28 cellular contexts compared by ENCODE assay signal in genomic region chr9:133304477-133305377, GRCh38. TPM values are rescaled to one million over a fixed set of nuclear protein-coding genes. Genes with fewer than 3 reads are reported as not detected.
A peak's percentile ranks its signal among the peaks of the same experiment; 100 is the strongest.
DNase-seq lines count a peak whose midpoint lies in the region; ATAC-seq, FAIRE-seq and TF ChIP-seq lines count a peak whose summit lies in the region.
"Had no signal": no experiment of that assay in that cellular context is flagged by ENCODE, and none has a peak within 500 bp of the region (broad histone marks: within the 10 kb centered on the region; RNA-seq: fewer than 3 reads in every experiment).

No MANE protein-coding gene starts in this region.

- H3K27ac ChIP-seq in coronary artery (no peak overlapping the region), kidney (ENCODE audit: low read depth in 2 of 2, low read length in 2 of 2) (no peak overlapping the region), neuronal stem cell (replicated peaks; ENCODE audit: low read length) (no peak overlapping the region), thyroid gland (no peak overlapping the region)
- H3K27ac ChIP-seq: A549; BLaER1 treated with 17β-estradiol and CSF1 and Interleukin-3, amounts not matched to agents 10 nM and 100 nM had no signal

- peaks cover 0 to 21% (median 2%) of the 10 kb centered on the region in 3 experiments for H3K27me3 ChIP-seq in neuronal stem cell (ENCODE audit: control insufficient read depth in 3 of 3, insufficient read depth in 3 of 3, low read depth in 1 of 3, low read length in 3 of 3)
- no peaks in the 10 kb centered on the region for H3K27me3 ChIP-seq in thyroid gland
- H3K27me3 ChIP-seq: BE2C; BLaER1 treated with 17β-estradiol and CSF1 and Interleukin-3, amounts not matched to agents 10 nM and 100 nM had no signal

- H2BK5ac ChIP-seq in neuronal stem cell (ENCODE audit: low read length) = no peak overlapping the region

- H3K23ac ChIP-seq in neuronal stem cell (ENCODE audit: low read depth, low read length, poor library complexity) = no peak overlapping the region

- no peak overlapping the region for H3K4me3 Mint-ChIP-seq in activated CD8-positive, alpha-beta memory T cell treated with anti-CD3 and anti-CD28 coated beads, Interleukin-2, amount 10 ng/mL, durations not matched to agents 7 days and 5 days
- H3K4me3 Mint-ChIP-seq in naive thymus-derived CD8-positive, alpha-beta T cell = no peak overlapping the region
- H3K4me3 Mint-ChIP-seq: CD14-positive monocyte; CD4-positive, alpha-beta T cell; CD8-positive, alpha-beta memory T cell; GM23338; H9 had no signal

- H3K36me3 Mint-ChIP-seq in activated CD8-positive, alpha-beta memory T cell treated with anti-CD3 and anti-CD28 coated beads, Interleukin-2, amount 10 ng/mL, durations not matched to agents 7 days and 5 days = no peaks in the 10 kb centered on the region
- peaks cover 0 to 3% (median 0%) of the 10 kb centered on the region in 3 donors for H3K36me3 Mint-ChIP-seq in naive thymus-derived CD8-positive, alpha-beta T cell
- H3K36me3 Mint-ChIP-seq: CD14-positive monocyte; CD8-positive, alpha-beta memory T cell had no signal

- H3K4ac ChIP-seq in neuronal stem cell (ENCODE audit: low read length) = no peak overlapping the region

- WGBS in neuronal stem cell (ENCODE audit: extremely low coverage in 2 of 2, insufficient read length in 2 of 2, insufficient replicate concordance in 1 of 2), 2 donors = no CpG with 5 or more reads among the region's 38 CpGs
- WGBS in thyroid gland, 2 donors = 83 to 92% methylated on average over 26 to 36 of the region's 38 CpGs

- peak overlapping the region; percentile 49 for H2AFZ ChIP-seq in neuronal stem cell (ENCODE audit: low read length)
- H2AFZ ChIP-seq: GM23338 had no signal

- TF ChIP-seq CTCF in coronary artery (IDR thresholded peaks at IDR 0.05) (no peak), kidney (IDR thresholded peaks at IDR 0.05; ENCODE audit: borderline replicate concordance, extremely low read depth, insufficient read depth) (no peak), thyroid gland (IDR thresholded peaks at IDR 0.05) (no peak)

- H3K9me3 ChIP-seq in kidney (ENCODE audit: control insufficient read depth in 1 of 2, low read length in 2 of 2) (no peaks in the 10 kb centered on the region), neuronal stem cell (replicated peaks in 1 of 2; ENCODE audit: control insufficient read depth in 2 of 2, insufficient read depth in 1 of 2, low read depth in 1 of 2, low read length in 2 of 2) (peaks cover 2 to 4% of the 10 kb centered on the region in 2 donors), thyroid gland (no peaks in the 10 kb centered on the region)
- H3K9me3 ChIP-seq: BE2C had no signal

- CTCF ChIA-PET in activated CD8-positive, alpha-beta memory T cell treated with anti-CD3 and anti-CD28 coated beads, Interleukin-2, amount 10 ng/mL, durations not matched to agents 7 days and 5 days (lab: Charles Lee) = no interaction called here

- H2BK120ac ChIP-seq in neuronal stem cell (ENCODE audit: low read depth, low read length) = no peak overlapping the region

- intact Hi-C loops in kidney (cut with DNase I) (no loop called here), thyroid gland (cut with DNase I) (no loop called here)

- no peak overlapping the region for H2BK12ac ChIP-seq in neuronal stem cell (ENCODE audit: low read length)

- no peak overlapping the region for H3K4me3 ChIP-seq in coronary artery
- H3K4me3 ChIP-seq in kidney (ENCODE audit: low read length in 2 of 2) = no peak overlapping the region
- H3K4me3 ChIP-seq in neuronal stem cell (ENCODE audit: low read length in 2 of 2) = no peak overlapping the region
- no peak overlapping the region for H3K4me3 ChIP-seq in thyroid gland (replicated peaks in 1 of 3)
- H3K4me3 ChIP-seq: A549; BLaER1 treated with 17β-estradiol and CSF1 and Interleukin-3, amounts not matched to agents 10 nM and 100 nM; GM12878; GM23338 had no signal

- no peak overlapping the region for H4K8ac ChIP-seq in neuronal stem cell (ENCODE audit: low read depth, low read length)

- POLR2A ChIA-PET in naive thymus-derived CD8-positive, alpha-beta T cell (lab: Charles Lee) = no interaction called here

- no peaks in the 10 kb centered on the region for H3K79me1 ChIP-seq in neuronal stem cell (ENCODE audit: low read depth, low read length)

- no peak overlapping the region for H2BK15ac ChIP-seq in neuronal stem cell (ENCODE audit: low read length)

- H3K36me3 ChIP-seq in kidney (ENCODE audit: control insufficient read depth in 1 of 2, insufficient read depth in 2 of 2, low read length in 2 of 2) = no peaks in the 10 kb centered on the region
- no peaks in the 10 kb centered on the region for H3K36me3 ChIP-seq in neuronal stem cell (replicated peaks in 1 of 2; ENCODE audit: control insufficient read depth in 2 of 2, insufficient read depth in 2 of 2, low read length in 2 of 2)
- no peaks in the 10 kb centered on the region for H3K36me3 ChIP-seq in thyroid gland
- H3K36me3 ChIP-seq: BE2C; BLaER1 treated with 17β-estradiol and CSF1 and Interleukin-3, amounts not matched to agents 10 nM and 100 nM had no signal

- peak; percentile 47 for DNase-seq in activated CD8-positive, alpha-beta memory T cell treated with anti-CD3 and anti-CD28 coated beads for 24 hours
- DNase-seq in activated CD8-positive, alpha-beta memory T cell treated with anti-CD3 and anti-CD28 coated beads, Interleukin-2, amount 10 ng/mL, durations not matched to agents 7 days and 5 days = no peak
- peak; percentile 58 for DNase-seq in coronary artery (ENCODE audit: low spot score)
- DNase-seq in kidney = peak; percentile 60
- no peak for DNase-seq in neuronal stem cell (ENCODE audit: low spot score)
- DNase-seq in thyroid gland = no peak
- no peak for DNase-seq in naive thymus-derived CD8-positive, alpha-beta T cell
- DNase-seq in activated naive CD4-positive, alpha-beta T cell (lab: John Stamatoyannopoulos, UW) = no peak
- DNase-seq: 8988T; ACHN; AML-193; BE2C; CD8-positive, alpha-beta memory T cell; DMS 273 treated with DMSO at 0.1 percent for 48 hours; DMS79; EL; GDM1; H9 had no signal

- no peak overlapping the region for H3K9ac ChIP-seq in kidney (ENCODE audit: low read length in 2 of 2)
- H3K9ac ChIP-seq in neuronal stem cell (ENCODE audit: low read depth, low read length, poor library complexity) = no peak overlapping the region
- H3K9ac ChIP-seq: BLaER1 treated with 17β-estradiol and CSF1 and Interleukin-3, amounts not matched to agents 10 nM and 100 nM had no signal

- H3K4me2 ChIP-seq in neuronal stem cell (ENCODE audit: insufficient read depth, low read length, poor library complexity, severe bottlenecking) = no peak overlapping the region
- H3K4me2 ChIP-seq: A549; BLaER1 treated with 17β-estradiol and CSF1 and Interleukin-3, amounts not matched to agents 10 nM and 100 nM; GM23338 had no signal

- H3K14ac ChIP-seq in neuronal stem cell (ENCODE audit: low read length) = no peak overlapping the region

- ATAC-seq in activated CD8-positive, alpha-beta memory T cell treated with anti-CD3 and anti-CD28 coated beads, Interleukin-2, amount 10 ng/mL, durations not matched to agents 7 days and 5 days = no peak
- ATAC-seq in naive thymus-derived CD8-positive, alpha-beta T cell = no peak
- ATAC-seq: A549, GM12878, GM23338, HCT116 had no signal

- H3K4me1 ChIP-seq in kidney (ENCODE audit: control insufficient read depth in 1 of 2, insufficient read depth in 1 of 2, low read depth in 1 of 2, low read length in 2 of 2) (no peaks in the 10 kb centered on the region), neuronal stem cell (ENCODE audit: control insufficient read depth in 2 of 2, insufficient read depth in 1 of 2, low read depth in 1 of 2, low read length in 2 of 2) (peaks cover 0 to 1% of the 10 kb centered on the region in 2 donors), thyroid gland (peaks cover 12 to 18% of the 10 kb centered on the region in 2 donors)
- H3K4me1 ChIP-seq: A549, BE2C had no signal

- no peaks in the 10 kb centered on the region for H3K4me1 Mint-ChIP-seq in activated CD8-positive, alpha-beta memory T cell treated with anti-CD3 and anti-CD28 coated beads, Interleukin-2, amount 10 ng/mL, durations not matched to agents 7 days and 5 days
- H3K4me1 Mint-ChIP-seq in naive thymus-derived CD8-positive, alpha-beta T cell = no peaks in the 10 kb centered on the region
- H3K4me1 Mint-ChIP-seq: CD14-positive monocyte; CD8-positive, alpha-beta memory T cell; GM23338 had no signal

- H4K91ac ChIP-seq in neuronal stem cell (ENCODE audit: low read depth, low read length, poor library complexity) = no peak overlapping the region

- peaks cover 9% of the 10 kb centered on the region for H3K27me3 Mint-ChIP-seq in activated CD8-positive, alpha-beta memory T cell treated with anti-CD3 and anti-CD28 coated beads, Interleukin-2, amount 10 ng/mL, durations not matched to agents 7 days and 5 days
- peaks cover 8 to 28% (median 17%) of the 10 kb centered on the region in 5 donors for H3K27me3 Mint-ChIP-seq in naive thymus-derived CD8-positive, alpha-beta T cell
- H3K27me3 Mint-ChIP-seq: CD4-positive, alpha-beta T cell had no signal

- no peak for FAIRE-seq in kidney (lab: Jason Lieb, UNC)
- FAIRE-seq: A549, D721Med, GM12878, GM19239 had no signal

- H3K9me3 Mint-ChIP-seq in activated CD8-positive, alpha-beta memory T cell treated with anti-CD3 and anti-CD28 coated beads, Interleukin-2, amount 10 ng/mL, durations not matched to agents 7 days and 5 days (ENCODE audit: low read depth) = no peaks in the 10 kb centered on the region
- peaks cover 0 to under 1% (median 0%) of the 10 kb centered on the region in 9 donors for H3K9me3 Mint-ChIP-seq in naive thymus-derived CD8-positive, alpha-beta T cell
- H3K9me3 Mint-ChIP-seq: CD4-positive, alpha-beta T cell; CD8-positive, alpha-beta memory T cell had no signal

- no peak overlapping the region for H3K18ac ChIP-seq in neuronal stem cell (ENCODE audit: low read length)

- no peak overlapping the region for H3K27ac Mint-ChIP-seq in activated CD8-positive, alpha-beta memory T cell treated with anti-CD3 and anti-CD28 coated beads, Interleukin-2, amount 10 ng/mL, durations not matched to agents 7 days and 5 days
- H3K27ac Mint-ChIP-seq in naive thymus-derived CD8-positive, alpha-beta T cell = no peak overlapping the region
- H3K27ac Mint-ChIP-seq: CD4-positive, alpha-beta T cell; CD8-positive, alpha-beta memory T cell; GM23338; H9 had no signal

- H2AK5ac ChIP-seq in neuronal stem cell (ENCODE audit: low read depth, low read length) = peak overlapping the region; percentile 24

- no peak for TF ChIP-seq POLR2A in thyroid gland (IDR thresholded peaks at IDR 0.05)

RNA-seq across cellular contexts. Expression of gene ABO, which starts 29.7 kb away (rescaled TPM):
- total RNA-seq in activated CD8-positive, alpha-beta memory T cell treated with anti-CD3 and anti-CD28 coated beads, Interleukin-2, amount 10 ng/mL, durations not matched to agents 7 days and 5 days = not detected
- 29.0 TPM for total RNA-seq in kidney
- polyA plus RNA-seq in kidney (ENCODE audit: insufficient read depth, low read depth, low replicate concordance) = 25.0 TPM
- 0.06 TPM for polyA plus RNA-seq in neuronal stem cell (2013, experiment 1 of 2)
- 0.03 TPM for polyA plus RNA-seq in neuronal stem cell (2013, experiment 2 of 2)
- total RNA-seq in thyroid gland = 10 to 100 TPM; 15.7 to 32.6 (median 24.9) TPM
- not detected for total RNA-seq in naive thymus-derived CD8-positive, alpha-beta T cell
- polyA plus RNA-seq in naive thymus-derived CD8-positive, alpha-beta T cell = not detected
- total RNA-seq: CD8-positive, alpha-beta memory T cell; GM12878; H4 had no signal
- polyA plus RNA-seq: A549; CD8-positive, alpha-beta memory T cell had no signal

RNA-seq across cellular contexts. Expression of gene SURF6, which starts 31.3 kb away (rescaled TPM):
- total RNA-seq in activated CD8-positive, alpha-beta memory T cell treated with anti-CD3 and anti-CD28 coated beads, Interleukin-2, amount 10 ng/mL, durations not matched to agents 7 days and 5 days = 10 to 100 TPM; 12.9 to 16.5 TPM
- total RNA-seq in kidney (17.3 TPM), thyroid gland (10 to 100 TPM; 18.4 to 34.9 (median 22.0) TPM)
- 16.8 TPM for polyA plus RNA-seq in kidney (ENCODE audit: insufficient read depth, low read depth, low replicate concordance)
- polyA plus RNA-seq in neuronal stem cell (2013, experiment 1 of 2) = 11.6 TPM
- polyA plus RNA-seq in neuronal stem cell (2013, experiment 2 of 2) = 11.5 TPM
- total RNA-seq in naive thymus-derived CD8-positive, alpha-beta T cell = 10 to 100 TPM; 29.8 to 34.1 TPM
- polyA plus RNA-seq in naive thymus-derived CD8-positive, alpha-beta T cell = 10 to 100 TPM in 2 of 3 donors, 1 to 10 TPM in 1; 4.9 to 16.9 (median 10.1) TPM

RNA-seq across cellular contexts. Expression of gene MED22, which starts 43.2 kb away (rescaled TPM):
- 10 to 100 TPM; 28.8 to 35.9 TPM for total RNA-seq in activated CD8-positive, alpha-beta memory T cell treated with anti-CD3 and anti-CD28 coated beads, Interleukin-2, amount 10 ng/mL, durations not matched to agents 7 days and 5 days
- total RNA-seq in kidney (32.7 TPM), thyroid gland (10 to 100 TPM; 41.9 to 58.2 (median 48.6) TPM)
- 24.6 TPM for polyA plus RNA-seq in kidney (ENCODE audit: insufficient read depth, low read depth, low replicate concordance)
- polyA plus RNA-seq in neuronal stem cell (2013, experiment 1 of 2) = 34.2 TPM
- 35.9 TPM for polyA plus RNA-seq in neuronal stem cell (2013, experiment 2 of 2)
- total RNA-seq in naive thymus-derived CD8-positive, alpha-beta T cell = 10 to 100 TPM; 38.2 to 46.4 TPM
- 10 to 100 TPM; 10.3 to 20.6 (median 17.5) TPM for polyA plus RNA-seq in naive thymus-derived CD8-positive, alpha-beta T cell

RNA-seq across cellular contexts. Expression of gene RPL7A, which starts 43.3 kb away (rescaled TPM):
- 1,000 to 10,000 TPM; 1,729 to 2,113 TPM for total RNA-seq in activated CD8-positive, alpha-beta memory T cell treated with anti-CD3 and anti-CD28 coated beads, Interleukin-2, amount 10 ng/mL, durations not matched to agents 7 days and 5 days
- 1,502 TPM for total RNA-seq in kidney
- polyA plus RNA-seq in kidney (ENCODE audit: insufficient read depth, low read depth, low replicate concordance) = 2,097 TPM
- 3,338 TPM for polyA plus RNA-seq in neuronal stem cell (2013, experiment 1 of 2)
- 3,301 TPM for polyA plus RNA-seq in neuronal stem cell (2013, experiment 2 of 2)
- 1,000 to 10,000 TPM; 1,394 to 2,407 (median 1,585) TPM for total RNA-seq in thyroid gland
- total RNA-seq in naive thymus-derived CD8-positive, alpha-beta T cell = 1,000 to 10,000 TPM; 2,300 to 2,355 TPM
- polyA plus RNA-seq in naive thymus-derived CD8-positive, alpha-beta T cell = 1,000 to 10,000 TPM; 1,183 to 1,387 (median 1,313) TPM

RNA-seq across cellular contexts. Expression of gene SURF1, which starts 51.6 kb away (rescaled TPM):
- 10 to 100 TPM; 35.4 to 35.6 TPM for total RNA-seq in activated CD8-positive, alpha-beta memory T cell treated with anti-CD3 and anti-CD28 coated beads, Interleukin-2, amount 10 ng/mL, durations not matched to agents 7 days and 5 days
- total RNA-seq in kidney (45.0 TPM), thyroid gland (10 to 100 TPM; 51.5 to 82.7 (median 64.7) TPM)
- 165 TPM for polyA plus RNA-seq in kidney (ENCODE audit: insufficient read depth, low read depth, low replicate concordance)
- polyA plus RNA-seq in neuronal stem cell (2013, experiment 1 of 2) = 34.2 TPM
- polyA plus RNA-seq in neuronal stem cell (2013, experiment 2 of 2) = 33.7 TPM
- 10 to 100 TPM; 58.7 to 59.5 TPM for total RNA-seq in naive thymus-derived CD8-positive, alpha-beta T cell
- 100 to 1,000 TPM in 2 of 3 donors, 10 to 100 TPM in 1; 90.6 to 119 (median 112) TPM for polyA plus RNA-seq in naive thymus-derived CD8-positive, alpha-beta T cell

Comparison
In these comparisons a context has a peak if more than half of its experiments do, and no peak if none do; other contexts are left out.
1. DNase-seq: peak in activated CD8-positive, alpha-beta memory T cell treated with anti-CD3 and anti-CD28 coated beads for 24 hours (single experiment), coronary artery (single experiment) and kidney (single experiment); none in activated CD8-positive, alpha-beta memory T cell treated with anti-CD3 and anti-CD28 coated beads, Interleukin-2, amount 10 ng/mL, durations not matched to agents 7 days and 5 days (single experiment), neuronal stem cell (single experiment), thyroid gland (0 of 2), naive thymus-derived CD8-positive, alpha-beta T cell (0 of 10) and activated naive CD4-positive, alpha-beta T cell (0 of 4).
2. RNA of gene ABO, which starts 29.7 kb away (total RNA-seq): 29.0 TPM in kidney (single experiment) and 15.7 to 32.6 TPM in thyroid gland; not detected in activated CD8-positive, alpha-beta memory T cell treated with anti-CD3 and anti-CD28 coated beads, Interleukin-2, amount 10 ng/mL, durations not matched to agents 7 days and 5 days and not detected in naive thymus-derived CD8-positive, alpha-beta T cell; every median in the first group is over 10 times any median in the second.